2 cellular contexts compared by ENCODE assay signal in the genomic region with DNA sequence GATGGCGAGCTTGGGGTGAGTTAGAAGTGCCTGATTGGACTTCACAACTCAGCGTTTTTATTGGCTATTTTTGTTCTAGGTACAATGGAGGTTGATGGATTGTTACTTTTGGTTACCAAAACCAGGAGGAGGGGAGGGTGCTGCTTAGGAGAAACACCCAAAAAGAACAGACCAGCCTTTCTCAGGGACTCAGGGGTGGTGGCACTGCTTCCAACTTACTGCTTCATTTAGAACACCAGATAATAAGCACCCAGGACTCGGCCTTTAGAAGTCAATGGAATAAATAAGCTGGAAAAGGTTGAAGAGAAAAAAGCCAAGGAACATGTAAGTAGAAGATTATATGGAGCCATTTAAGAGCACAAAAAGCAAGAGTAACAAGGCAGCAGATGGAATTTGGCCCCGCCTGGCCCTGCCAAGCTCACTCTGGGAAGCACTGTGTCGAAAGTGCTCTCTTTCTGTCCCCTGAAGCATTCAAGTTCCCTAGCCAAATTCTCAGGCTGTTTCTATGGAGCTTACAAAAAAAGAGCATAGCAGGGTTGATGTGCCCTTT.
TF ChIP-seq lines count a peak whose summit lies in the region.

No MANE protein-coding gene starts in this region.

TF ChIP-seq in SK-N-SH, 30 proteins besides CTCF, POLR2A, EP300 and RAD21 (continued from another document):
- TF ChIP-seq, protein P1, sequence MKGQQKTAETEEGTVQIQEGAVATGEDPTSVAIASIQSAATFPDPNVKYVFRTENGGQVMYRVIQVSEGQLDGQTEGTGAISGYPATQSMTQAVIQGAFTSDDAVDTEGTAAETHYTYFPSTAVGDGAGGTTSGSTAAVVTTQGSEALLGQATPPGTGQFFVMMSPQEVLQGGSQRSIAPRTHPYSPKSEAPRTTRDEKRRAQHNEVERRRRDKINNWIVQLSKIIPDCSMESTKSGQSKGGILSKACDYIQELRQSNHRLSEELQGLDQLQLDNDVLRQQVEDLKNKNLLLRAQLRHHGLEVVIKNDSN (IDR thresholded peaks at IDR 0.05; ENCODE audit: borderline replicate concordance, low read depth): no peak
- TF ChIP-seq, protein P2, sequence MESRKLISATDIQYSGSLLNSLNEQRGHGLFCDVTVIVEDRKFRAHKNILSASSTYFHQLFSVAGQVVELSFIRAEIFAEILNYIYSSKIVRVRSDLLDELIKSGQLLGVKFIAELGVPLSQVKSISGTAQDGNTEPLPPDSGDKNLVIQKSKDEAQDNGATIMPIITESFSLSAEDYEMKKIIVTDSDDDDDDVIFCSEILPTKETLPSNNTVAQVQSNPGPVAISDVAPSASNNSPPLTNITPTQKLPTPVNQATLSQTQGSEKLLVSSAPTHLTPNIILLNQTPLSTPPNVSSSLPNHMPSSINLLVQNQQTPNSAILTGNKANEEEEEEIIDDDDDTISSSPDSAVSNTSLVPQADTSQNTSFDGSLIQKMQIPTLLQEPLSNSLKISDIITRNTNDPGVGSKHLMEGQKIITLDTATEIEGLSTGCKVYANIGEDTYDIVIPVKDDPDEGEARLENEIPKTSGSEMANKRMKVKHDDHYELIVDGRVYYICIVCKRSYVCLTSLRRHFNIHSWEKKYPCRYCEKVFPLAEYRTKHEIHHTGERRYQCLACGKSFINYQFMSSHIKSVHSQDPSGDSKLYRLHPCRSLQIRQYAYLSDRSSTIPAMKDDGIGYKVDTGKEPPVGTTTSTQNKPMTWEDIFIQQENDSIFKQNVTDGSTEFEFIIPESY (IDR thresholded peaks at IDR 0.05; ENCODE audit: borderline replicate concordance, low read depth): no peak
- TF ChIP-seq POLR2AphosphoS5 (IDR thresholded peaks at IDR 0.05; ENCODE audit: low read depth, low read length): no peak

TF ChIP-seq in SK-N-SH treated with all-trans-retinoic acid at 6 μM for 48 hours, 23 proteins besides CTCF, POLR2A, EP300 and RAD21 (continued from another document):
- TF ChIP-seq ISL1 (CRISPR knock-in tag; IDR thresholded peaks at IDR 0.05): no peak
